Comparison of ENCODE assay signal across 8 cellular contexts in genomic region chr3:53891500-53892334, GRCh38. TPM values are rescaled to one million over a fixed set of nuclear protein-coding genes. Genes with fewer than 3 reads are reported as not detected.
DNase-seq lines count a peak whose midpoint lies in the region; ATAC-seq, FAIRE-seq and TF ChIP-seq lines count a peak whose summit lies in the region.

Gene SELENOK (minus strand): TSS chr3:53891859.

- in situ Hi-C loops in ACHN (cut with HindIII; ENCODE audit: low pct_ligation_motif_present, low pct_unique_long_range_greater_than_20kb, low sequenced_read_pairs) = no loop called here

- no peaks in the 10 kb centered on the region for H3K9me3 ChIP-seq in iPS-20b (ENCODE audit: insufficient read depth, low read depth, low read length)

- H3K27me3 ChIP-seq in bronchial epithelial cell (ENCODE audit: control insufficient read depth, insufficient read depth, low read length) (no peaks in the 10 kb centered on the region), iPS-20b (ENCODE audit: insufficient read depth, low read length) (peaks cover 7% of the 10 kb centered on the region; the same call in 1 of the 2 replicates)

- peak within 1 kb of the TSS; percentile 97 for H3K4me3 ChIP-seq in WI38 (ENCODE audit: low read depth, low read length)
- peak within 1 kb of the TSS; percentile 97 for H3K4me3 ChIP-seq in bronchial epithelial cell (ENCODE audit: low read depth, low read length)
- H3K4me3 ChIP-seq in iPS-20b (ENCODE audit: low read length) = peak within 1 kb of the TSS; percentile 97
- peak within 1 kb of the TSS; percentile 83 to 99 (median 97) for H3K4me3 ChIP-seq in skin epidermis

- peaks cover 11% of the 10 kb centered on the region; the same call in 1 of the 2 replicates for H3K4me1 ChIP-seq in iPS-20b (ENCODE audit: insufficient read depth, low read length)

- H3K27ac ChIP-seq in iPS-20b (ENCODE audit: low read length) = peak within 1 kb of the TSS; percentile 5
- peak within 1 kb of the TSS; percentile 62 to 98 (median 92) for H3K27ac ChIP-seq in skin epidermis

- H3K9ac ChIP-seq in iPS-20b (ENCODE audit: low read depth, low read length) = peak within 1 kb of the TSS; percentile 92

- no peaks in the 10 kb centered on the region for H3K36me3 ChIP-seq in bronchial epithelial cell (ENCODE audit: control insufficient read depth, insufficient read depth, low read length)
- H3K36me3 ChIP-seq in iPS-20b (ENCODE audit: insufficient read depth, low read depth, low read length) = peaks cover 19% of the 10 kb centered on the region

- no peak for TF ChIP-seq CTCF in WI38 (IDR thresholded peaks at IDR 0.05; ENCODE audit: low read depth, low read length)
- TF ChIP-seq CTCF in bronchial epithelial cell (IDR thresholded peaks at IDR 0.05; ENCODE audit: insufficient read depth, low read length, severe bottlenecking) = no peak

- FAIRE-seq in bronchial epithelial cell (lab: Jason Lieb, UNC) = peak; percentile 91

- DNase-seq in ACHN (peak; percentile 98), NCI-H2227 treated with DMSO at 0.1 percent for 48 hours (lab: John Stamatoyannopoulos, UW) (peak; percentile 90), bronchial epithelial cell (ENCODE audit: low read depth) (peak; percentile 97)

- ATAC-seq in GM18907 (IDR thresholded peaks at IDR 0.05; ENCODE audit: unreplicated experiment) (peak; percentile 96), HG03159 (IDR thresholded peaks at IDR 0.05; ENCODE audit: unreplicated experiment) (peak; percentile 95)

RNA-seq across cellular contexts. Expression of gene SELENOK, which starts in this region (rescaled TPM):
- 23.7 and 32.5 TPM in 2 replicates for total RNA-seq in bronchial epithelial cell

Comparison
In these comparisons a context has a peak if more than half of its experiments do, and no peak if none do; other contexts are left out.
1. Peak in every context shown above with its lines: DNase-seq, ATAC-seq, H3K4me3 ChIP-seq and H3K27ac ChIP-seq.